1 cellular context compared by ENCODE assay signal in genomic region chr1:54996869-54997710, GRCh38.
TF ChIP-seq lines count a peak whose summit lies in the region.

No MANE protein-coding gene starts in this region.

TF ChIP-seq in IMR-90, 13 proteins besides CTCF, POLR2A, EP300 and RAD21:
- TF ChIP-seq MXI1 (IDR thresholded peaks at IDR 0.05; ENCODE audit: borderline replicate concordance, low read depth, low read length) (no peak), ELK1 (IDR thresholded peaks at IDR 0.05; ENCODE audit: borderline replicate concordance, low read depth, low read length) (no peak)
